17 cellular contexts compared by ENCODE assay signal in genomic region chr4:151389316-151389715, GRCh38. TPM values are rescaled to one million over a fixed set of nuclear protein-coding genes. Genes with fewer than 3 reads are reported as not detected.
"Had no signal": no experiment of that assay in that cellular context is flagged by ENCODE, and none has a peak within 500 bp of the region (broad histone marks: within the 10 kb centered on the region; RNA-seq: fewer than 3 reads in every experiment).

No MANE protein-coding gene starts in this region.

- H3K4me3 ChIP-seq: adrenal gland, left ventricle myocardium inferior had no signal

- H3K9me3 ChIP-seq: adrenal gland, neutrophil had no signal

- DNase-seq: activated CD4-positive, alpha-beta memory T cell treated with anti-CD3 and anti-CD28 coated beads for 36 hours; activated CD8-positive, alpha-beta memory T cell treated with anti-CD3 and anti-CD28 coated beads, Interleukin-2, amount 10 ng/mL, durations not matched to agents 7 days and 5 days; activated naive CD4-positive, alpha-beta T cell treated with anti-CD3 and anti-CD28 coated beads, Interleukin-2, amount 50 U/mL, for 16 hours; activated T-cell treated with anti-CD3 and anti-CD28 coated beads, Interleukin-2, amount 50 U/mL, for 1 hour; adrenal gland; cortex of kidney; effector memory CD4-positive, alpha-beta T cell; hypothalamus; left ventricle myocardium inferior; natural killer cell; stimulated activated CD4-positive, alpha-beta T cell treated with anti-CD3 and anti-CD28 coated beads, Interleukin-2, amount 100 ng/mL, for 48 hours; T-helper 17 cell; WERI-Rb-1 had no signal

- ATAC-seq: activated CD8-positive, alpha-beta memory T cell treated with anti-CD3 and anti-CD28 coated beads, Interleukin-2, amount 10 ng/mL, durations not matched to agents 7 days and 5 days; natural killer cell; stimulated activated memory B cell treated with anti-CD40 and anti-IgM and Interleukin-4, amounts not matched to agents 10 μg/mL and 1 μg/mL and 100 μg/mL, for 72 hours; T-helper 17 cell had no signal

- H3K27ac ChIP-seq: adrenal gland, epithelial cell of prostate, left ventricle myocardium inferior, neutrophil, WERI-Rb-1 had no signal

- H3K36me3 ChIP-seq: adrenal gland, left ventricle myocardium inferior, neutrophil, WERI-Rb-1 had no signal

- H3K27me3 ChIP-seq: adrenal gland, neutrophil had no signal

- H3K4me1 ChIP-seq: adrenal gland, left ventricle myocardium inferior had no signal

RNA-seq across cellular contexts. Expression of gene FHIP1A, which starts 19.7 kb away (rescaled TPM):
- total RNA-seq: activated CD8-positive, alpha-beta memory T cell treated with anti-CD3 and anti-CD28 coated beads, Interleukin-2, amount 10 ng/mL, durations not matched to agents 7 days and 5 days; activated T-helper 2 cell treated with anti-CD3 and anti-CD28 coated beads, Interferon-gamma antibody, Interleukin-2, Interleukin-4, amounts not matched to agents 10 μg/mL and 5 μg/mL and 100 μg/mL, durations not matched to agents 14 hours and 24 hours and 36 hours had no signal
